ENCODE assay signal across 8 cellular contexts in the genomic region with DNA sequence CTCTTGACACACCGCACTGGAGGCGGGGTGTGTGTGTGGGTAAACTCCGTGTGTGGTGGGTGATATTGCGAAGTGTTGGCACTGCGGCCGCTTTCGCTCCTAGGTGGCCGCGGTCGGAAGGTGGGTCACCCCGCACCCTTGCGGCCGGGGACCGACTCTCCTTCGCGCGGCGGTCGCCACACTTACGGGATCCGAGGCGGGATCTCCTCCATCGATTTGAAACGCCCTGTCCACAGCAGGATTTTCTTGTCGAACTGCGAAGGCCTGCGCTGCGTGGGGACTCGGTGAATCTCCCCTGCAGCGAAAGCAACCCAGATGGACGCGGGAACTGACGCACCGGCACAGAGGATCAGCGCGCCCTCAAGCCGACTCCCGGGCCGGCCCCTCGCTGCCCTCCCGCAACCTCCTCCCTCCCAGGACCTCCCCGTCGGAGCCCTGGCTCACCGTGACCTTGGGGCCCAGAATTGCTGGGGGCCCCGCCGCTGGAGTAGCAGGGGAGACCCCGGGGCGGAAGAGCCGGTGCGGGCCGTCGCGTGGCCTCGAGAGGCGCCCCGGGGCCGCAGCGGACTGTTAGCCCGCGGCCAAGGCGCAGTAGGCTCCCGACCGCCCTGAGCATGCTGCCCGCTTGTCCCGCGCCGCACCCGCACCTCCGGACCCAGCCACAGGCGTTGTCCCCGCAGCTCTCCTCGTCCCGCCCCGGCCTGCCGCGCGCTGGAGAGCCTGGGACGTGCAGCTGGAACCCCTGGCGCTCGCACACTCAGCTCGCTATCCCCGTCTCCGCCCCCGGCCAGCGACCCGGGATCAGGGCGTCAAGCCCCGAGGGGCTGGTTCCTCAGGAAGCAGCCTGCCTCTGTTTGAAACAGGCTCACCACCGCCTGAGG. TPM values are rescaled to one million over a fixed set of nuclear protein-coding genes. Genes with fewer than 3 reads are reported as not detected.
DNase-seq lines count a peak whose midpoint lies in the region; ATAC-seq and TF ChIP-seq lines count a peak whose summit lies in the region.

TSS of gene FAM162B (minus strand) at position 759 of the 881 bp plus-strand sequence. CDS start at position 616, 143 bp downstream.

- H3K36me3 Mint-ChIP-seq in IgD-negative memory B cell = no peaks in the 10 kb centered on the region

- DNase-seq in D341Med (ENCODE audit: low spot score) = peak; percentile 55
- peak; percentile 36 for DNase-seq in dermis blood vessel endothelial cell
- peak; percentile 50 for DNase-seq in testis
- no peak for DNase-seq in NOMO-1 (lab: John Stamatoyannopoulos, UW; ENCODE audit: unreplicated experiment in 2 of 2)
- DNase-seq in dedifferentiated amniotic fluid mesenchymal stem cell (ENCODE audit: extremely low spot score) = no peak

- H3K36me3 ChIP-seq in liver (ENCODE audit: control insufficient read depth in 4 of 4, insufficient read depth in 3 of 4, low read depth in 1 of 4, low read length in 3 of 4) = no peaks in the 10 kb centered on the region
- H3K36me3 ChIP-seq in testis (ENCODE audit: low read depth, missing control alignments) = no peaks in the 10 kb centered on the region

- intact Hi-C loops in testis (cut with DNase I; ENCODE audit: low total_unique reads) = no loop called here

- H3K4me1 ChIP-seq in liver (ENCODE audit: control insufficient read depth in 4 of 4, insufficient read depth in 4 of 4, low read length in 3 of 4) (peaks cover 3 to 13% (median 10%) of the 10 kb centered on the region in 4 donors), testis (peaks cover 3% of the 10 kb centered on the region)

- H3K9me3 ChIP-seq in liver (ENCODE audit: control insufficient read depth in 4 of 4, low read length in 3 of 4) (no peaks in the 10 kb centered on the region), testis (no peaks in the 10 kb centered on the region)

- no peaks in the 10 kb centered on the region for H3K9me3 Mint-ChIP-seq in IgD-negative memory B cell

- WGBS in liver = 3% methylated on average over 89 of the region's 89 CpGs
- 2 to 5% methylated on average over 11 to 52 of the region's 89 CpGs for WGBS in testis, 2 donors

- peaks cover 26% of the 10 kb centered on the region for H3K27me3 Mint-ChIP-seq in IgD-negative memory B cell

- no peak for TF ChIP-seq RAD21 in liver (IDR thresholded peaks at IDR 0.05)

- TF ChIP-seq CTCF in liver (IDR thresholded peaks at IDR 0.05; ENCODE audit: low read depth, low read length, missing input control) (no peak), testis (IDR thresholded peaks at IDR 0.05) (no peak)

- peaks cover 0 to 12% (median 3%) of the 10 kb centered on the region in 4 donors for H3K27me3 ChIP-seq in liver (ENCODE audit: control insufficient read depth in 4 of 4, insufficient read depth in 4 of 4, low read length in 3 of 4)
- H3K27me3 ChIP-seq in testis = no peaks in the 10 kb centered on the region

- H3K4me1 Mint-ChIP-seq in IgD-negative memory B cell = peaks cover 3 to 11% (median 7%) of the 10 kb centered on the region in 3 donors

- H3K9ac ChIP-seq in liver (ENCODE audit: low read depth in 1 of 2, low read length in 2 of 2) = no peak within 1 kb of the TSS

- H3K27ac ChIP-seq in liver (ENCODE audit: low read depth in 1 of 2, low read length in 2 of 2) (no peak within 1 kb of the TSS), testis (peak within 1 kb of the TSS; percentile 31 to 34)

- no peak within 1 kb of the TSS for H3K27ac Mint-ChIP-seq in IgD-negative memory B cell

- peak within 1 kb of the TSS in 2 of 3 donors; percentile 48 to 51 for H3K4me3 ChIP-seq in liver (ENCODE audit: low read depth in 1 of 3, low read length in 3 of 3)
- peak within 1 kb of the TSS; percentile 61 to 63 for H3K4me3 ChIP-seq in testis

- TF ChIP-seq POLR2A in testis (IDR thresholded peaks at IDR 0.05) = no peak

- peak within 1 kb of the TSS; percentile 31 to 91 (median 52) for H3K4me3 Mint-ChIP-seq in IgD-negative memory B cell

- ATAC-seq in GM19351 (IDR thresholded peaks at IDR 0.05; ENCODE audit: unreplicated experiment) = no peak

TF ChIP-seq in liver, 16 proteins besides CTCF, POLR2A, EP300 and RAD21:
- TF ChIP-seq TAF1 (conservative IDR thresholded peaks at IDR 0.05) = no peak
- no peak for TF ChIP-seq FOXA2 (IDR thresholded peaks at IDR 0.05)
- no peak for TF ChIP-seq ATF3 (IDR thresholded peaks at IDR 0.05)
- no peak for TF ChIP-seq YY1 (IDR thresholded peaks at IDR 0.05)
- TF ChIP-seq JUND (IDR thresholded peaks at IDR 0.05) = no peak

RNA-seq across cellular contexts. Expression of gene FAM162B, which starts in this region (rescaled TPM):
- polyA plus RNA-seq in IgD-negative memory B cell (not detected), liver (under 1 TPM; 0.56 to 0.62 TPM), testis (ENCODE audit: insufficient read depth, low read depth, low replicate concordance) (9.4 TPM)
- total RNA-seq in dermis blood vessel endothelial cell (4.3 and 5.6 TPM in 2 replicates), liver (1 to 10 TPM in 1 of 2 donors, under 1 TPM in 1; 0.56 to 1.0 TPM), testis (1 to 10 TPM; 3.2 to 5.4 TPM)

Comparison
In these comparisons a context has a peak if more than half of its experiments do, and no peak if none do; other contexts are left out.
1. DNase-seq: peak in D341Med (single experiment), dermis blood vessel endothelial cell (single experiment) and testis (single experiment); none in NOMO-1 (0 of 2) and dedifferentiated amniotic fluid mesenchymal stem cell (single experiment).
2. H3K27ac ChIP-seq: peak in testis (2 of 2); none in liver (0 of 2).